ENCODE assay signal across 7 cellular contexts in the genomic region with DNA sequence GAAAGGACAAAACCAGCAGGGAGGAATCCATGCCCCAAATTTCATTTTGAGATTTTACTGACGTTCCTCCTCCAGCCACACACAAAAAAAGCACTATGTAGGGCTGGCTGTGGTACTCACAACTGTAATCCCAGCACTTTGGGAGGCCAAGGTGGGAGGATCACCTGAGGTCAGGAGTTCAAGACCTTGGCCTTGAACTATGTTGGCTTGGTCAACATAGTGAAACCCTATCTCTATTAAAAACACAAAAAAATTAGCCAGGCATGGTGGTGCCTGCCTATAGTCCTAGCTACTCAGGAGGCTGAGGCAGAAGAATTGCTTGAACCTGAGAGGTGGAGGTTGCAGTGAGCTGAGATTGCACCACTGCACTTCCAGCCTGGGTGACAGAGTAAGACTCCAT. TPM values are rescaled to one million over a fixed set of nuclear protein-coding genes. Genes with fewer than 3 reads are reported as not detected.
DNase-seq lines count a peak whose midpoint lies in the region; ATAC-seq, FAIRE-seq and TF ChIP-seq lines count a peak whose summit lies in the region.
"Not testable (repeated sequence)": the region's sequence is repeated elsewhere in the genome, so short reads cannot be mapped to it uniquely, and the experiment has no call there.

No MANE protein-coding gene starts in this region.

- H3K79me2 ChIP-seq in HepG2 (ENCODE audit: insufficient read depth, low read length); parathyroid adenoma: not testable (repeated sequence)

- peak overlapping the region; percentile 65 for H3K27ac Mint-ChIP-seq in activated CD4-positive, alpha-beta T cell treated with anti-CD3 and anti-CD28 coated beads, Interleukin-2, amount 10 ng/mL, durations not matched to agents 24 days and 14 days
- H3K27ac Mint-ChIP-seq in central memory CD8-positive, alpha-beta T cell (ENCODE audit: low read depth), result peak overlapping the region; percentile 66
- H3K27ac Mint-ChIP-seq in stimulated activated naive CD8-positive, alpha-beta T cell treated with anti-CD3 and anti-CD28 coated beads, Interleukin-15, Interleukin-2, amounts not matched to agents 100 ng/mL and 50 ng/mL, for 24 hours, result peak overlapping the region; percentile 41

- H3K4me1 ChIP-seq in ascending aorta (peaks cover 0 to 27% of the 10 kb centered on the region in 2 donors), HepG2 (ENCODE audit: insufficient read depth, low read length) (peaks cover 36% of the 10 kb centered on the region), parathyroid adenoma (peaks cover 48% of the 10 kb centered on the region), uterus (peaks cover 17 to 24% of the 10 kb centered on the region in 2 donors)

- H3K27ac ChIP-seq in ascending aorta (peak overlapping the region; percentile 84 to 86), HepG2 (ENCODE audit: extremely low read length, insufficient read depth, low read length) (peak overlapping the region; percentile 4), parathyroid adenoma (peak overlapping the region; percentile 97), uterus (peak overlapping the region; percentile 92 to 99)

- BruUV-seq in HepG2 (replicated peaks; lab: Mats Ljungman, UMichigan), result not testable (repeated sequence)

- not testable (repeated sequence) for TF ChIP-seq POLR2A in HepG2 (IDR thresholded peaks at IDR 0.05; ENCODE audit: insufficient read depth in 1 of 2, low read depth in 2 of 2, low read length in 2 of 2); uterus (IDR thresholded peaks at IDR 0.05)

- H3K4me3 Mint-ChIP-seq in activated CD4-positive, alpha-beta T cell treated with anti-CD3 and anti-CD28 coated beads, Interleukin-2, amount 10 ng/mL, durations not matched to agents 24 days and 14 days; central memory CD8-positive, alpha-beta T cell; stimulated activated naive CD8-positive, alpha-beta T cell treated with anti-CD3 and anti-CD28 coated beads, Interleukin-15, Interleukin-2, amounts not matched to agents 100 ng/mL and 50 ng/mL, for 24 hours: not testable (repeated sequence)

- H3K27me3 ChIP-seq in ascending aorta; HepG2 (ENCODE audit: control insufficient read depth in 1 of 2, insufficient read depth in 2 of 2, low read length in 2 of 2); parathyroid adenoma (ENCODE audit: control insufficient read depth, insufficient read depth, low read length); uterus: not testable (repeated sequence)

- H3K4me1 Mint-ChIP-seq in activated CD4-positive, alpha-beta T cell treated with anti-CD3 and anti-CD28 coated beads, Interleukin-2, amount 10 ng/mL, durations not matched to agents 24 days and 14 days; central memory CD8-positive, alpha-beta T cell: not testable (repeated sequence)
- peaks cover 15% of the 10 kb centered on the region for H3K4me1 Mint-ChIP-seq in stimulated activated naive CD8-positive, alpha-beta T cell treated with anti-CD3 and anti-CD28 coated beads, Interleukin-15, Interleukin-2, amounts not matched to agents 100 ng/mL and 50 ng/mL, for 24 hours (ENCODE audit: low read depth)

- intact Hi-C loops in activated CD4-positive, alpha-beta T cell treated with anti-CD3 and anti-CD28 coated beads, Interleukin-2, amount 10 ng/mL, durations not matched to agents 24 days and 14 days (cut with micrococcal nuclease); ascending aorta (cut with DNase I); HepG2 (cut with micrococcal nuclease; ENCODE audit: unreplicated experiment); uterus (cut with DNase I; ENCODE audit: low total_unique reads): not testable (repeated sequence)

- 59% methylated on average over 1 of the region's 1 CpG for WGBS in HepG2 (ENCODE audit: low lambda C conversion rate)

- H3K9me3 Mint-ChIP-seq in activated CD4-positive, alpha-beta T cell treated with anti-CD3 and anti-CD28 coated beads, Interleukin-2, amount 10 ng/mL, durations not matched to agents 24 days and 14 days; central memory CD8-positive, alpha-beta T cell; stimulated activated naive CD8-positive, alpha-beta T cell treated with anti-CD3 and anti-CD28 coated beads, Interleukin-15, Interleukin-2, amounts not matched to agents 100 ng/mL and 50 ng/mL, for 24 hours: not testable (repeated sequence)

- H3K36me3 Mint-ChIP-seq in activated CD4-positive, alpha-beta T cell treated with anti-CD3 and anti-CD28 coated beads, Interleukin-2, amount 10 ng/mL, durations not matched to agents 24 days and 14 days (ENCODE audit: low read depth), result peaks cover 70% of the 10 kb centered on the region
- peaks cover 37% of the 10 kb centered on the region for H3K36me3 Mint-ChIP-seq in central memory CD8-positive, alpha-beta T cell (ENCODE audit: insufficient read depth)
- H3K36me3 Mint-ChIP-seq in stimulated activated naive CD8-positive, alpha-beta T cell treated with anti-CD3 and anti-CD28 coated beads, Interleukin-15, Interleukin-2, amounts not matched to agents 100 ng/mL and 50 ng/mL, for 24 hours (ENCODE audit: low read depth), result peaks cover 92% of the 10 kb centered on the region

- TF ChIP-seq CTCF in ascending aorta (IDR thresholded peaks at IDR 0.05); HepG2 (CRISPR knock-in tag; IDR thresholded peaks at IDR 0.05); parathyroid adenoma (IDR thresholded peaks at IDR 0.05); uterus (IDR thresholded peaks at IDR 0.05): not testable (repeated sequence)

- not testable (repeated sequence) for H4K20me1 ChIP-seq in HepG2 (ENCODE audit: insufficient read depth, low read length)

- not testable (repeated sequence) for H3K9me3 ChIP-seq in ascending aorta; HepG2 (ENCODE audit: low read length); parathyroid adenoma (ENCODE audit: control insufficient read depth, low read length); uterus

- not testable (repeated sequence) for H3K4me2 ChIP-seq in HepG2 (ENCODE audit: low read depth, low read length)
- peak overlapping the region; percentile 12 for H3K4me2 ChIP-seq in parathyroid adenoma (ENCODE audit: low read length)

- H3K27me3 Mint-ChIP-seq in activated CD4-positive, alpha-beta T cell treated with anti-CD3 and anti-CD28 coated beads, Interleukin-2, amount 10 ng/mL, durations not matched to agents 24 days and 14 days; central memory CD8-positive, alpha-beta T cell; stimulated activated naive CD8-positive, alpha-beta T cell treated with anti-CD3 and anti-CD28 coated beads, Interleukin-15, Interleukin-2, amounts not matched to agents 100 ng/mL and 50 ng/mL, for 24 hours: not testable (repeated sequence)

- not testable (repeated sequence) for TF ChIP-seq RAD21 in HepG2 (CRISPR knock-in tag; IDR thresholded peaks at IDR 0.05)

- ATAC-seq in central memory CD8-positive, alpha-beta T cell (replicated peaks; ENCODE audit: extremely low read depth, poor library complexity, severe bottlenecking); HepG2: not testable (repeated sequence)

- POLR2A ChIA-PET in HepG2 (lab: Yijun Ruan, JAX), result not testable (repeated sequence)

- not testable (repeated sequence) for TF ChIP-seq EP300 in HepG2 (IDR thresholded peaks at IDR 0.05; ENCODE audit: low read depth in 2 of 2, low read length in 2 of 2); HepG2 (CRISPR knock-in tag; IDR thresholded peaks at IDR 0.05; ENCODE audit: borderline replicate concordance)

- in situ Hi-C loops in HepG2 (cut with HindIII; ENCODE audit: extremely low pct_ligation_motif_present, low pct_unique_long_range_greater_than_20kb), result not testable (repeated sequence)

- H2AFZ ChIP-seq in HepG2 (ENCODE audit: low read length), result not testable (repeated sequence)
- H2AFZ ChIP-seq in parathyroid adenoma, result peak overlapping the region; percentile 56

- FAIRE-seq in HepG2 (lab: Jason Lieb, UNC), result not testable (repeated sequence)

- CTCF ChIA-PET in HepG2 (lab: Yijun Ruan, JAX; ENCODE audit: low intra/inter-chr PET ratio, low total read pairs), result not testable (repeated sequence)

- H3K36me3 ChIP-seq in ascending aorta (peaks cover 58 to 59% of the 10 kb centered on the region in 2 donors), HepG2 (replicated peaks in 1 of 2; ENCODE audit: control insufficient read depth in 1 of 2, insufficient read depth in 2 of 2, low read length in 2 of 2) (peaks cover 30 to 74% of the 10 kb centered on the region in 2 experiments)
- not testable (repeated sequence) for H3K36me3 ChIP-seq in parathyroid adenoma (ENCODE audit: control insufficient read depth, insufficient read depth, low read length); uterus

- not testable (repeated sequence) for DNase-seq in activated CD4-positive, alpha-beta T cell treated with anti-CD3 and anti-CD28 coated beads, Interleukin-2, amount 10 ng/mL, durations not matched to agents 24 days and 14 days; ascending aorta (ENCODE audit: low spot score in 2 of 2); central memory CD8-positive, alpha-beta T cell (ENCODE audit: low spot score in 2 of 2); uterus
- peak; percentile 23 for DNase-seq in HepG2 (ENCODE audit: low spot score)

- not testable (repeated sequence) for H3K4me3 ChIP-seq in ascending aorta; HepG2 (replicated peaks in 1 of 3; ENCODE audit: insufficient read depth in 1 of 3, low read depth in 2 of 3, low read length in 3 of 3); parathyroid adenoma (ENCODE audit: low read depth, low read length); uterus

- not testable (repeated sequence) for H3K9ac ChIP-seq in HepG2 (ENCODE audit: insufficient read depth, low read depth, low read length); parathyroid adenoma

RNA-seq across cellular contexts. Expression of a gene that starts 23.9 kb away (rescaled TPM):
- total RNA-seq in activated CD4-positive, alpha-beta T cell treated with anti-CD3 and anti-CD28 coated beads, Interleukin-2, amount 10 ng/mL, durations not matched to agents 24 days and 14 days, result 39.2 and 41.7 TPM in 2 replicates
- total RNA-seq in ascending aorta, result 35.4 TPM
- total RNA-seq in HepG2 (2016; rRNA removed; fragmentation: Illumina TruSeq; extraction: Trizol), result 13.5 and 16.7 TPM in 2 replicates
- total RNA-seq in HepG2 (2016; cell fraction: cytosol; rRNA removed; fragmentation: Illumina TruSeq; extraction: Trizol; ENCODE audit: low read depth), result 2.1 TPM in 2 replicates
- total RNA-seq in HepG2 (2016; cell fraction: insoluble cytoplasmic fraction; rRNA removed; fragmentation: Illumina TruSeq; extraction: Trizol), result 13.4 and 17.6 TPM in 2 replicates
- total RNA-seq in HepG2 (2016; cell fraction: membrane; rRNA removed; fragmentation: Illumina TruSeq; extraction: Trizol), result 3.8 and 5.4 TPM in 2 replicates
- 31.3 and 34.7 TPM in 2 replicates for total RNA-seq in HepG2 (2016; cell fraction: nucleus; rRNA removed; fragmentation: Illumina TruSeq; extraction: Trizol)
- polyA plus RNA-seq in HepG2 (2011; rRNA removed), result 4.5 and 5.8 TPM in 2 replicates
- 2.6 and 2.7 TPM in 2 replicates for polyA plus RNA-seq in HepG2 (2011; cell fraction: cytosol; rRNA removed)
- 12.4 and 12.6 TPM in 2 replicates for polyA plus RNA-seq in HepG2 (2011; cell fraction: nucleus; rRNA removed)
- polyA plus RNA-seq in HepG2 (2012), result 7.4 and 8.5 TPM in 2 replicates
- polyA plus RNA-seq in HepG2 (2016; cell fraction: cytosol; fragmentation: Illumina TruSeq; extraction: Trizol; ENCODE audit: low read depth), result 0.38 and 0.41 TPM in 2 replicates
- polyA plus RNA-seq in HepG2 (2016; cell fraction: insoluble cytoplasmic fraction; fragmentation: Illumina TruSeq; extraction: Trizol; ENCODE audit: low read depth), result 5.2 and 6.4 TPM in 2 replicates
- 0.81 and 1.0 TPM in 2 replicates for polyA plus RNA-seq in HepG2 (2016; cell fraction: membrane; fragmentation: Illumina TruSeq; extraction: Trizol; ENCODE audit: low read depth)
- polyA plus RNA-seq in HepG2 (2016; cell fraction: nucleus; fragmentation: Illumina TruSeq; extraction: Trizol; ENCODE audit: insufficient read depth, low read depth), result 18.2 and 19.9 TPM in 2 replicates
- 19.4 and 24.1 TPM in 2 replicates for polyA minus RNA-seq in HepG2 (2011; rRNA and poly(A)+ RNA removed; ENCODE audit: low replicate concordance)
- polyA minus RNA-seq in HepG2 (2011; cell fraction: cytosol; rRNA and poly(A)+ RNA removed), result 7.3 and 7.6 TPM in 2 replicates
- 29.5 and 29.8 TPM in 2 replicates for polyA minus RNA-seq in HepG2 (2011; cell fraction: nucleus; rRNA and poly(A)+ RNA removed)
- total RNA-seq in uterus, result 10 to 100 TPM; 11.8 to 31.0 (median 26.0) TPM

RNA-seq across cellular contexts. Expression of a gene that starts 43.5 kb away (rescaled TPM):
- total RNA-seq in activated CD4-positive, alpha-beta T cell treated with anti-CD3 and anti-CD28 coated beads, Interleukin-2, amount 10 ng/mL, durations not matched to agents 24 days and 14 days, result 6.0 and 8.2 TPM in 2 replicates
- total RNA-seq in ascending aorta, result 147 TPM
- total RNA-seq in HepG2 (2016; rRNA removed; fragmentation: Illumina TruSeq; extraction: Trizol), result 0.29 TPM in 1 of 2 replicates, not detected in the other
- not detected in 2 replicates for total RNA-seq in HepG2 (2016; cell fraction: cytosol; rRNA removed; fragmentation: Illumina TruSeq; extraction: Trizol; ENCODE audit: low read depth)
- total RNA-seq in HepG2 (2016; cell fraction: insoluble cytoplasmic fraction; rRNA removed; fragmentation: Illumina TruSeq; extraction: Trizol), result not detected in 2 replicates
- total RNA-seq in HepG2 (2016; cell fraction: membrane; rRNA removed; fragmentation: Illumina TruSeq; extraction: Trizol), result 0.14 TPM in 1 of 2 replicates, not detected in the other
- total RNA-seq in HepG2 (2016; cell fraction: nucleus; rRNA removed; fragmentation: Illumina TruSeq; extraction: Trizol), result not detected in 2 replicates
- polyA plus RNA-seq in HepG2 (2011; rRNA removed), result 0.33 and 0.34 TPM in 2 replicates
- 0.40 and 0.54 TPM in 2 replicates for polyA plus RNA-seq in HepG2 (2011; cell fraction: cytosol; rRNA removed)
- 0.12 and 0.55 TPM in 2 replicates for polyA plus RNA-seq in HepG2 (2011; cell fraction: nucleus; rRNA removed)
- 0.67 and 0.79 TPM in 2 replicates for polyA plus RNA-seq in HepG2 (2012)
- 0.09 TPM in 1 of 2 replicates, not detected in the other for polyA plus RNA-seq in HepG2 (2016; cell fraction: cytosol; fragmentation: Illumina TruSeq; extraction: Trizol; ENCODE audit: low read depth)
- not detected in 2 replicates for polyA plus RNA-seq in HepG2 (2016; cell fraction: insoluble cytoplasmic fraction; fragmentation: Illumina TruSeq; extraction: Trizol; ENCODE audit: low read depth)
- polyA plus RNA-seq in HepG2 (2016; cell fraction: membrane; fragmentation: Illumina TruSeq; extraction: Trizol; ENCODE audit: low read depth), result 0.22 TPM in 1 of 2 replicates, not detected in the other
- polyA plus RNA-seq in HepG2 (2016; cell fraction: nucleus; fragmentation: Illumina TruSeq; extraction: Trizol; ENCODE audit: insufficient read depth, low read depth), result not detected in 2 replicates
- polyA minus RNA-seq in HepG2 (2011; rRNA and poly(A)+ RNA removed; ENCODE audit: low replicate concordance), result 1.4 and 58.2 TPM in 2 replicates
- not detected in 2 replicates for polyA minus RNA-seq in HepG2 (2011; cell fraction: cytosol; rRNA and poly(A)+ RNA removed)
- polyA minus RNA-seq in HepG2 (2011; cell fraction: nucleus; rRNA and poly(A)+ RNA removed), result 0.52 TPM in 1 of 2 replicates, not detected in the other
- 100 to 1,000 TPM in 1 of 4 donors, 10 to 100 TPM in 2, 1 to 10 TPM in 1; 8.3 to 105 (median 48.7) TPM for total RNA-seq in uterus

Comparison
In these comparisons a context has a peak if more than half of its experiments do, and no peak if none do; other contexts are left out.
1. H3K27ac ChIP-seq: peak in every context shown above with its lines; median percentile 97 in parathyroid adenoma; 96 in uterus; 85 in ascending aorta; 4 in HepG2.